In the genomic region with DNA sequence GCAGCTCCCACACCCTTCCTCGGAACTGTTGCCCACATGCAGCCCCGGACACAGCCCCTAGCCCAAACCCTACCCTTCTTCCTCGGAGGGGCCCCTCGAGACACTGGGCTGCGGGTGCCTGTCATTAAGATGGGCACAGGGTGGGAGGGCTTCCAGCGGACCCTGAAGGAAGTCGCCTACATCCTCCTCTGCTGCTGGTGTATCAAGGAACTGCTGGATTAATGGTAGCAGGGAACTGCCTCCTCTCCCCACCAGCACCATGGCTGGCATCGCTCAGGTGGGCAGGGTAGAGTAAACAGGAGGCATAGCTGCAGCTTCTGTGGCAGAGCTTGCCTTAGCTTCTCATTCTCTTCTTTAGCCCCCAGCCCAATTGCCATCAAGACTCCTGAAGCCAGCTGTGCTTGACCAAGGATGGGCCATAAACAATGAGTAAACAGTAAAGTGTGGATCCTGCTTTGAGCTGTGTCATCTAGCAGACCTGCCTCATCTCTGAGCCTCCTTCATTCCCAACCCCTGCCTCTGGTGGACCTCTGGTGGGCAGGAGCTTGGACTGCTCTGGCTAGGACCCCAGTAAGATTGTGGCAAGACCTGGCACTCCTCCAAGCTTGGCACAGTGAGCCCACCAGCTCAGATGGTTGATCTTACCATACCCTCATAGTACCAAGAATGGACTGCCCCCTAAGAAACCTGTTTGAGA, we compare ENCODE assay signal across 14 cellular contexts. TPM values are rescaled to one million over a fixed set of nuclear protein-coding genes. Genes with fewer than 3 reads are reported as not detected.
DNase-seq lines count a peak whose midpoint lies in the region; ATAC-seq and TF ChIP-seq lines count a peak whose summit lies in the region.
"Had no signal": no experiment of that assay in that cellular context is flagged by ENCODE, and none has a peak within 500 bp of the region (broad histone marks: within the 10 kb centered on the region; RNA-seq: fewer than 3 reads in every experiment).

A gene with protein sequence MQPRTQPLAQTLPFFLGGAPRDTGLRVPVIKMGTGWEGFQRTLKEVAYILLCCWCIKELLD (plus strand): TSS at position 15 of the 697 bp plus-strand sequence. CDS start 22 bp downstream, at position 37.

- H3K9me3 Mint-ChIP-seq in activated naive CD8-positive, alpha-beta T cell treated with anti-CD3 and anti-CD28 coated beads, Interleukin-2, amount 10 ng/mL, durations not matched to agents 7 days and 5 days, result no peaks in the 10 kb centered on the region
- H3K9me3 Mint-ChIP-seq in activated naive CD8-positive, alpha-beta T cell treated with anti-CD3 and anti-CD28 coated beads for 36 hours, result no peaks in the 10 kb centered on the region
- H3K9me3 Mint-ChIP-seq in endothelial cell (ENCODE audit: unreplicated experiment), result no peaks in the 10 kb centered on the region
- H3K9me3 Mint-ChIP-seq in stimulated activated memory B cell treated with anti-CD40 and anti-IgM and Interleukin-4, amounts not matched to agents 10 μg/mL and 1 μg/mL and 100 μg/mL, for 72 hours, result no peaks in the 10 kb centered on the region
- H3K9me3 Mint-ChIP-seq: activated T-cell treated with anti-CD3 and anti-CD28 coated beads, Interleukin-2, amount 50 U/mL, for 4 hours; T-helper 1 cell treated with Interleukin-12 subunit alpha and Interleukin-12 subunit beta and Interleukin-4 antibody, amounts not matched to agents 30 μg/mL and 1 μg/mL, for 36 hours had no signal

- no peaks in the 10 kb centered on the region for H3K4me1 ChIP-seq in PC-3 (ENCODE audit: insufficient read depth, low read length)
- H3K4me1 ChIP-seq: testis had no signal

- TSS peak; percentile 12 for BruUV-seq in PC-3 (replicated peaks; lab: Mats Ljungman, UMichigan)

- no peak within 1 kb of the TSS for H2AFZ ChIP-seq in PC-3 (ENCODE audit: low read length)

- peak within 1 kb of the TSS; percentile 19 for H3K27ac Mint-ChIP-seq in activated naive CD8-positive, alpha-beta T cell treated with anti-CD3 and anti-CD28 coated beads, Interleukin-2, amount 10 ng/mL, durations not matched to agents 7 days and 5 days
- H3K27ac Mint-ChIP-seq in activated naive CD8-positive, alpha-beta T cell treated with anti-CD3 and anti-CD28 coated beads for 36 hours, result no peak within 1 kb of the TSS
- H3K27ac Mint-ChIP-seq in endothelial cell (ENCODE audit: unreplicated experiment), result no peak within 1 kb of the TSS
- H3K27ac Mint-ChIP-seq in stimulated activated memory B cell treated with anti-CD40 and anti-IgM and Interleukin-4, amounts not matched to agents 10 μg/mL and 1 μg/mL and 100 μg/mL, for 72 hours, result peak within 1 kb of the TSS; percentile 54
- H3K27ac Mint-ChIP-seq: T-helper 1 cell treated with Interleukin-12 subunit alpha and Interleukin-12 subunit beta and Interleukin-4 antibody, amounts not matched to agents 30 μg/mL and 1 μg/mL, for 36 hours had no signal

- no peak within 1 kb of the TSS for H3K4me3 Mint-ChIP-seq in activated naive CD8-positive, alpha-beta T cell treated with anti-CD3 and anti-CD28 coated beads, Interleukin-2, amount 10 ng/mL, durations not matched to agents 7 days and 5 days
- no peak within 1 kb of the TSS for H3K4me3 Mint-ChIP-seq in activated naive CD8-positive, alpha-beta T cell treated with anti-CD3 and anti-CD28 coated beads for 36 hours
- H3K4me3 Mint-ChIP-seq in endothelial cell (ENCODE audit: unreplicated experiment), result peak within 1 kb of the TSS; percentile 12
- no peak within 1 kb of the TSS for H3K4me3 Mint-ChIP-seq in stimulated activated memory B cell treated with anti-CD40 and anti-IgM and Interleukin-4, amounts not matched to agents 10 μg/mL and 1 μg/mL and 100 μg/mL, for 72 hours
- H3K4me3 Mint-ChIP-seq: activated T-cell treated with anti-CD3 and anti-CD28 coated beads, Interleukin-2, amount 50 U/mL, for 4 hours; T-helper 1 cell treated with Interleukin-12 subunit alpha and Interleukin-12 subunit beta and Interleukin-4 antibody, amounts not matched to agents 30 μg/mL and 1 μg/mL, for 36 hours had no signal

- no peaks in the 10 kb centered on the region for H3F3A ChIP-seq in PC-3 (ENCODE audit: low read length, unreplicated experiment)

- CTCF ChIA-PET in PC-3 (lab: Charles Lee), result interaction anchor here (0.8 to 1.1 kb wide), 3 partner anchors 10 to 38 kb away, joined by 6 to 7 read pairs (median 6); a partner anchor contains a TSS

- peaks cover 4% of the 10 kb centered on the region for H3K36me3 Mint-ChIP-seq in activated naive CD8-positive, alpha-beta T cell treated with anti-CD3 and anti-CD28 coated beads, Interleukin-2, amount 10 ng/mL, durations not matched to agents 7 days and 5 days
- H3K36me3 Mint-ChIP-seq in activated naive CD8-positive, alpha-beta T cell treated with anti-CD3 and anti-CD28 coated beads for 36 hours, result peaks cover 9% of the 10 kb centered on the region
- peaks cover 9% of the 10 kb centered on the region for H3K36me3 Mint-ChIP-seq in endothelial cell (ENCODE audit: low read depth, unreplicated experiment)
- H3K36me3 Mint-ChIP-seq in stimulated activated memory B cell treated with anti-CD40 and anti-IgM and Interleukin-4, amounts not matched to agents 10 μg/mL and 1 μg/mL and 100 μg/mL, for 72 hours, result peaks cover 16% of the 10 kb centered on the region

- no peak within 1 kb of the TSS for H3K4me3 ChIP-seq in PC-3 (ENCODE audit: low read length)
- H3K4me3 ChIP-seq: ascending aorta, testis had no signal

- no peak within 1 kb of the TSS for H3K27ac ChIP-seq in PC-3 (ENCODE audit: low read length)
- H3K27ac ChIP-seq: ascending aorta, testis had no signal

- POLR2A ChIA-PET in activated naive CD8-positive, alpha-beta T cell treated with anti-CD3 and anti-CD28 coated beads, Interleukin-2, amount 10 ng/mL, durations not matched to agents 7 days and 5 days (lab: Charles Lee), result interaction anchor here (0.7 to 5.2 kb wide), 10 partner anchors 11 to 40 kb away, joined by 3 to 36 read pairs (median 4); a partner anchor contains a TSS
- POLR2A ChIA-PET in PC-3 (lab: Charles Lee; ENCODE audit: unreplicated experiment), result interaction anchor here (0.5 to 1.3 kb wide), 2 partner anchors 10 to 23 kb away, joined by 4 read pairs; a partner anchor contains a TSS

- H3K36me3 ChIP-seq in PC-3 (ENCODE audit: low read depth, low read length), result peaks cover 18% of the 10 kb centered on the region

- no peak within 1 kb of the TSS for H3K9ac ChIP-seq in PC-3 (ENCODE audit: low read length)

- no peak for DNase-seq in activated naive CD8-positive, alpha-beta T cell treated with anti-CD3 and anti-CD28 coated beads, Interleukin-2, amount 10 ng/mL, durations not matched to agents 7 days and 5 days
- no peak for DNase-seq in activated naive CD8-positive, alpha-beta T cell treated with anti-CD3 and anti-CD28 coated beads for 36 hours
- DNase-seq in PC-3 (no peak), endothelial cell (ENCODE audit: low spot score) (no peak), nucleus accumbens (lab: John Stamatoyannopoulos, UW) (no peak)
- DNase-seq: activated CD4-positive, alpha-beta T cell treated with anti-CD3 and anti-CD28 coated beads for 4 hours; activated T-cell treated with anti-CD3 and anti-CD28 coated beads, Interleukin-2, amount 50 U/mL, for 4 hours; DMS153; testis had no signal

- H3K79me2 ChIP-seq in PC-3 (ENCODE audit: low read length), result peaks cover 4% of the 10 kb centered on the region

- no peaks in the 10 kb centered on the region for H3K27me3 ChIP-seq in PC-3 (ENCODE audit: low read length)
- H3K27me3 ChIP-seq: ascending aorta, testis had no signal

- TF ChIP-seq CTCF in PC-3 (conservative IDR thresholded peaks at IDR 0.05; ENCODE audit: low read depth, low read length) (no peak), endothelial cell (IDR thresholded peaks at IDR 0.05; ENCODE audit: unreplicated experiment) (no peak)

- no peaks in the 10 kb centered on the region for H3K9me2 ChIP-seq in PC-3 (replicated peaks; ENCODE audit: low read length)

- intact Hi-C loops in PC-3 (cut with micrococcal nuclease), result no loop called here

- no peak for ATAC-seq in activated naive CD8-positive, alpha-beta T cell treated with anti-CD3 and anti-CD28 coated beads, Interleukin-2, amount 10 ng/mL, durations not matched to agents 7 days and 5 days (ENCODE audit: low read depth)
- ATAC-seq in PC-3, result peak; percentile 39
- ATAC-seq in stimulated activated memory B cell treated with anti-CD40 and anti-IgM and Interleukin-4, amounts not matched to agents 10 μg/mL and 1 μg/mL and 100 μg/mL, for 72 hours, result no peak
- ATAC-seq in GM21367 (IDR thresholded peaks at IDR 0.05; ENCODE audit: unreplicated experiment), result no peak
- ATAC-seq in HG03520 (IDR thresholded peaks at IDR 0.05; ENCODE audit: unreplicated experiment), result no peak
- ATAC-seq: activated T-cell treated with anti-CD3 and anti-CD28 coated beads, Interleukin-2, amount 50 U/mL, for 4 hours had no signal

- H4K20me1 ChIP-seq in PC-3 (ENCODE audit: low read length), result peaks cover 7% of the 10 kb centered on the region; the same call in 1 of the 2 replicates

- H3K4me2 ChIP-seq in PC-3 (ENCODE audit: low read length), result no peak within 1 kb of the TSS

- no peaks in the 10 kb centered on the region for H3K9me3 ChIP-seq in PC-3 (ENCODE audit: low read length)
- H3K9me3 ChIP-seq: ascending aorta, testis had no signal

- no peaks in the 10 kb centered on the region for H3K27me3 Mint-ChIP-seq in activated naive CD8-positive, alpha-beta T cell treated with anti-CD3 and anti-CD28 coated beads, Interleukin-2, amount 10 ng/mL, durations not matched to agents 7 days and 5 days
- H3K27me3 Mint-ChIP-seq in activated naive CD8-positive, alpha-beta T cell treated with anti-CD3 and anti-CD28 coated beads for 36 hours, result peaks cover 20% of the 10 kb centered on the region
- H3K27me3 Mint-ChIP-seq in endothelial cell (ENCODE audit: unreplicated experiment), result peaks cover 1% of the 10 kb centered on the region
- H3K27me3 Mint-ChIP-seq in stimulated activated memory B cell treated with anti-CD40 and anti-IgM and Interleukin-4, amounts not matched to agents 10 μg/mL and 1 μg/mL and 100 μg/mL, for 72 hours, result no peaks in the 10 kb centered on the region

- H3K4me1 Mint-ChIP-seq in activated naive CD8-positive, alpha-beta T cell treated with anti-CD3 and anti-CD28 coated beads, Interleukin-2, amount 10 ng/mL, durations not matched to agents 7 days and 5 days, result peaks cover 28% of the 10 kb centered on the region
- H3K4me1 Mint-ChIP-seq in activated naive CD8-positive, alpha-beta T cell treated with anti-CD3 and anti-CD28 coated beads for 36 hours, result peaks cover 33% of the 10 kb centered on the region
- H3K4me1 Mint-ChIP-seq in endothelial cell (ENCODE audit: unreplicated experiment), result peaks cover 13% of the 10 kb centered on the region
- H3K4me1 Mint-ChIP-seq in stimulated activated memory B cell treated with anti-CD40 and anti-IgM and Interleukin-4, amounts not matched to agents 10 μg/mL and 1 μg/mL and 100 μg/mL, for 72 hours, result peaks cover 48% of the 10 kb centered on the region

RNA-seq across cellular contexts. Expression of the gene that starts here (rescaled TPM):
- total RNA-seq in activated naive CD8-positive, alpha-beta T cell treated with anti-CD3 and anti-CD28 coated beads, Interleukin-2, amount 10 ng/mL, durations not matched to agents 7 days and 5 days, result 1 to 10 TPM; 1.1 to 1.9 TPM
- under 1 TPM in 1 of 2 experiments, not detected in 1; 0.66 TPM for total RNA-seq in activated naive CD8-positive, alpha-beta T cell treated with anti-CD3 and anti-CD28 coated beads for 36 hours
- total RNA-seq in PC-3 (2014; rRNA removed), result not detected in 2 replicates
- total RNA-seq in endothelial cell (ENCODE audit: unreplicated experiment), result 0.82 TPM
- total RNA-seq: ascending aorta had no signal

Comparison
In these comparisons a context has a peak if more than half of its experiments do, and no peak if none do; other contexts are left out.
1. H3K27ac Mint-ChIP-seq: peak in activated naive CD8-positive, alpha-beta T cell treated with anti-CD3 and anti-CD28 coated beads, Interleukin-2, amount 10 ng/mL, durations not matched to agents 7 days and 5 days (single experiment) and stimulated activated memory B cell treated with anti-CD40 and anti-IgM and Interleukin-4, amounts not matched to agents 10 μg/mL and 1 μg/mL and 100 μg/mL, for 72 hours (single experiment); none in activated naive CD8-positive, alpha-beta T cell treated with anti-CD3 and anti-CD28 coated beads for 36 hours (single experiment) and endothelial cell (single experiment).
2. Peak in ATAC-seq in PC-3; RNA of the gene not detected or under 1 TPM.